Comparison of ENCODE assay signal across 11 cellular contexts in the genomic region with DNA sequence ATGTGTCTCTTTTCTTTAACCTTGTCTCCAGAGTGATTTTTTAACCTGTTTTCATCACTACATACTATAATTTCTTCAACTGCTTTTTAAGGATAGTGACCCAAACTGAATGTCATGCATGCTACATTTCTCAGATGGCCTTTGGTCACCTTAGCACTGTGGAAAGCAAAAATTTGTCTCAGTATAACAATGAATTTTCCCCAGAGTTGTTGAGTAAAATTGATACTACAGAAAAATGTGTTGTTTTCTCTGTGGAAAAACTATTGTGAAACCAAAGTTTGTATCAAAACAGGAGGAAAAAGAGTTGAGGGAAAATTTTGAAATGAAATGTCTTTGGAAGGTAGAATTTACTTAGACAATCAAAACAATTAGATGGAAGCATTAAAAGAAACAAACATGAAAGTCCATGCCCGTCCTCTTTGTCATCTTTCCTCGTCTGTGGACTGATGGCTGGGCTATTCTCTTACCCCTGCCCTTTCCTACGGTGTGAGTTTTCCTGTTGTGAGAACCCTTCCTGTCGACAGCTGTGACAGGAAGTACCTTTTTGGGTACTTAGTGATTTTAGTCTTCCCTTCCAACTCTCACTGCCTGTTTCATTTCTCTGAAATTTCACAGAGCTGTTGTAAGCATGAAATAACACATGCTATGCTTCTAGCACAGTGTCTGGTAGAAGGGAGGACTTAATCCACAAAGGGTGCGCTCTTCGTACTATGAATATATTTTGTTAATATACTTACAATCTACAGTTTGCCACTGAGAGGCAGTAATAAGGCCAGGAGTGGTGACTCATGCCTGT. TPM values are rescaled to one million over a fixed set of nuclear protein-coding genes. Genes with fewer than 3 reads are reported as not detected.
DNase-seq lines count a peak whose midpoint lies in the region; ATAC-seq, FAIRE-seq and TF ChIP-seq lines count a peak whose summit lies in the region.
"Had no signal": no experiment of that assay in that cellular context is flagged by ENCODE, and none has a peak within 500 bp of the region (broad histone marks: within the 10 kb centered on the region; RNA-seq: fewer than 3 reads in every experiment).

No MANE protein-coding gene starts in this region.

- no peak for TF ChIP-seq POLR2A in uterus (IDR thresholded peaks at IDR 0.05)

- intact Hi-C loops in uterus (cut with DNase I; ENCODE audit: low total_unique reads), result no loop called here
- intact Hi-C loops in head of caudate nucleus (cut with DNase I), result no loop called here

- no peaks in the 10 kb centered on the region for H4K20me1 ChIP-seq in astrocyte (ENCODE audit: insufficient read depth, low read length)

- H3K27me3 ChIP-seq in astrocyte (ENCODE audit: insufficient read depth, low read length) (no peaks in the 10 kb centered on the region), uterus (no peaks in the 10 kb centered on the region)
- H3K27me3 ChIP-seq: BE2C had no signal

- H3K4me2 ChIP-seq in astrocyte (ENCODE audit: low read length), result peak overlapping the region; percentile 51

- no peak for TF ChIP-seq CTCF in astrocyte (IDR thresholded peaks at IDR 0.05; ENCODE audit: insufficient read depth, low read depth, low read length)
- no peak for TF ChIP-seq CTCF in uterus (IDR thresholded peaks at IDR 0.05)

- H3K27ac ChIP-seq in astrocyte (ENCODE audit: low read depth, low read length), result peak overlapping the region; percentile 79
- peak overlapping the region; percentile 69 to 83 for H3K27ac ChIP-seq in uterus
- H3K27ac ChIP-seq: parathyroid adenoma had no signal

- H2AFZ ChIP-seq in astrocyte (ENCODE audit: low read depth, low read length), result no peak overlapping the region
- H2AFZ ChIP-seq: parathyroid adenoma had no signal

- H3K9me3 ChIP-seq in astrocyte (ENCODE audit: insufficient read depth, low read depth, low read length) (no peaks in the 10 kb centered on the region), uterus (no peaks in the 10 kb centered on the region)
- H3K9me3 ChIP-seq: BE2C had no signal

- H3K27me3 Mint-ChIP-seq in activated naive CD4-positive, alpha-beta T cell treated with anti-CD3 and anti-CD28 coated beads, Interleukin-2, amount 10 ng/mL, durations not matched to agents 7 days and 5 days, result no peaks in the 10 kb centered on the region
- H3K27me3 Mint-ChIP-seq in astrocyte (ENCODE audit: low read depth, unreplicated experiment), result no peaks in the 10 kb centered on the region

- H3K4me3 ChIP-seq in astrocyte (ENCODE audit: insufficient read depth, low read depth, low read length), result no peak overlapping the region
- H3K4me3 ChIP-seq in uterus, result no peak overlapping the region

- H3K79me2 ChIP-seq in astrocyte (ENCODE audit: insufficient read depth, low read length), result no peaks in the 10 kb centered on the region
- H3K79me2 ChIP-seq: parathyroid adenoma had no signal

- H3K4me1 Mint-ChIP-seq in activated naive CD4-positive, alpha-beta T cell treated with anti-CD3 and anti-CD28 coated beads, Interleukin-2, amount 10 ng/mL, durations not matched to agents 7 days and 5 days, result peaks cover 36% of the 10 kb centered on the region
- peaks cover 18% of the 10 kb centered on the region for H3K4me1 Mint-ChIP-seq in astrocyte (ENCODE audit: low read depth, unreplicated experiment)

- no peak for DNase-seq in activated naive CD4-positive, alpha-beta T cell treated with anti-CD3 and anti-CD28 coated beads, Interleukin-2, amount 10 ng/mL, durations not matched to agents 7 days and 5 days
- no peak for DNase-seq in activated naive CD4-positive, alpha-beta T cell treated with anti-CD3 and anti-CD28 coated beads, Interleukin-2, amount 50 U/mL, for 16 hours
- DNase-seq in astrocyte (ENCODE audit: low read depth) (no peak), uterus (no peak), head of caudate nucleus (no peak), SW480 (ENCODE audit: low spot score) (no peak)
- no peak for DNase-seq in activated CD4-positive, alpha-beta T cell treated with anti-CD3 and anti-CD28 coated beads, Interleukin-2, amount 50 U/mL, for 4 hours

- peaks cover 15% of the 10 kb centered on the region for H3K36me3 ChIP-seq in astrocyte (ENCODE audit: insufficient read depth, low read length)
- no peaks in the 10 kb centered on the region for H3K36me3 ChIP-seq in uterus
- H3K36me3 ChIP-seq: BE2C had no signal

- H3K36me3 Mint-ChIP-seq in activated naive CD4-positive, alpha-beta T cell treated with anti-CD3 and anti-CD28 coated beads, Interleukin-2, amount 10 ng/mL, durations not matched to agents 7 days and 5 days, result peaks cover 40% of the 10 kb centered on the region
- H3K36me3 Mint-ChIP-seq in astrocyte (ENCODE audit: low read depth, unreplicated experiment), result peaks cover 35% of the 10 kb centered on the region

- CTCF ChIA-PET in activated naive CD4-positive, alpha-beta T cell treated with anti-CD3 and anti-CD28 coated beads, Interleukin-2, amount 10 ng/mL, durations not matched to agents 7 days and 5 days (lab: Charles Lee), result no interaction called here

- peak overlapping the region; percentile 44 for H3K9ac ChIP-seq in astrocyte (ENCODE audit: low read length)
- H3K9ac ChIP-seq: parathyroid adenoma had no signal

- peak; percentile 59 for FAIRE-seq in astrocyte (lab: Jason Lieb, UNC)
- FAIRE-seq: bronchial epithelial cell had no signal

- H3K4me1 ChIP-seq in astrocyte (ENCODE audit: insufficient read depth, low read length), result peaks cover 12% of the 10 kb centered on the region
- no peaks in the 10 kb centered on the region for H3K4me1 ChIP-seq in uterus
- H3K4me1 ChIP-seq: parathyroid adenoma had no signal

- no peaks in the 10 kb centered on the region for H3K9me3 Mint-ChIP-seq in activated naive CD4-positive, alpha-beta T cell treated with anti-CD3 and anti-CD28 coated beads, Interleukin-2, amount 10 ng/mL, durations not matched to agents 7 days and 5 days
- H3K9me3 Mint-ChIP-seq in astrocyte (ENCODE audit: unreplicated experiment), result no peaks in the 10 kb centered on the region

- peak; percentile 56 for ATAC-seq in HG03095 (IDR thresholded peaks at IDR 0.05; ENCODE audit: unreplicated experiment)

- H3K27ac Mint-ChIP-seq in activated naive CD4-positive, alpha-beta T cell treated with anti-CD3 and anti-CD28 coated beads, Interleukin-2, amount 10 ng/mL, durations not matched to agents 7 days and 5 days, result peak overlapping the region; percentile 81
- peak overlapping the region; percentile 56 for H3K27ac Mint-ChIP-seq in astrocyte (ENCODE audit: unreplicated experiment)

- H3K4me3 Mint-ChIP-seq in activated naive CD4-positive, alpha-beta T cell treated with anti-CD3 and anti-CD28 coated beads, Interleukin-2, amount 10 ng/mL, durations not matched to agents 7 days and 5 days, result no peak overlapping the region
- H3K4me3 Mint-ChIP-seq in astrocyte (ENCODE audit: unreplicated experiment), result no peak overlapping the region

RNA-seq across cellular contexts. Expression of a gene that starts 50.8 kb away (rescaled TPM):
- total RNA-seq in astrocyte, result 0.26 and 0.27 TPM in 2 replicates
- 1 to 10 TPM; 1.2 to 3.3 (median 2.0) TPM for total RNA-seq in uterus

RNA-seq across cellular contexts. Expression of a gene that starts 51.7 kb away (rescaled TPM):
- total RNA-seq in astrocyte (6.1 and 7.9 TPM in 2 replicates), uterus (10 to 100 TPM in 2 of 4 donors, 1 to 10 TPM in 1, under 1 TPM in 1; 0.51 to 17.6 (median 10.9) TPM)
